8 cellular contexts compared by ENCODE assay signal in the genomic region with DNA sequence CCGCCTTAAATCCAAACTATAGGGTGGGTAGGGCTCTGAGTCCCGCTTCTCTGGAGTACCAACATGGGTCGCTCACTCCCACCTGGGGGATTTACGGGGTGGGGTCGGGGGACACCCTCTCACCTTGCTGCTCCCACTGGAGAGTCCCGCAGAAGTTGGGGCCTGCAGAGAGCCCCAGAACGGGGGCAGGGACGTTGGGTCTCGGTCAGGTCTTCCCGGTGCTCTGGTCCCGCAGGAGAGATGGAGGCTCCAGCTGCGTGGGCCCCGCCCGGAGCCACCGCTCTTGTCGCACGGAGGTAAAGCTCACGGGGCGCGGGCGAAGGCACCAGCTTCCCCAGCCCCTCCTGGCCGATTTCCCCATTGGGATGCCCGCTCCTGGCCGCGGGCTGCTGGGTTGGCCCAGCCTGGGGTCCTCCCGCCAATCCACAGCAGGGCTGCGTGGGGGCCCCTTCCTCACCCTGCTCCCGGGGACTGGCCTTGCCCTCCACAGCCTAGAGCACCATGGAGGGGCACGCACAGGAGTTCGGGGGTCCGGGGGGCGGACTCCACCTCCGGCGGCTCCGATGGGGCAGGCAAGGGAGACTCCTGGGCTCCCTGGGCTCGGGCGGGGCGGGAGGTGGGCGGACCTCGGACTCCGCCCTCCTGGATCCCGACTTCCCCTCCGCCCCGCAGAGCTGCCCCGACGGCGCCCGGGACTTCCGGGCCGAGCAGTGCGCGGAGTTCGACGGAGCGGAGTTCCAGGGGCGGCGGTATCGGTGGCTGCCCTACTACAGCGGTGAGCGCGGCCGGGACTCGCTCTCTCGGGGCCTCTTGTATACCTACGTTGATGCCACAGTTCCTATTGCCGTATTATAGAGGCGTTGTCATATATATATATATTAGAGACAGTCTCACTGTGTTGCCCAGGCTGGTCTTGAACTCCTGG. TPM values are rescaled to one million over a fixed set of nuclear protein-coding genes. Genes with fewer than 3 reads are reported as not detected.
A peak's percentile ranks its signal among the peaks of the same experiment; 100 is the strongest.
DNase-seq lines count a peak whose midpoint lies in the region; ATAC-seq lines count a peak whose summit lies in the region.

No MANE protein-coding gene starts in this region.

- peak overlapping the region; percentile 71 to 87 (median 80) for H3K4me3 Mint-ChIP-seq in CD8-positive, alpha-beta memory T cell

- no peaks in the 10 kb centered on the region for H3K36me3 ChIP-seq in CD8-positive, alpha-beta memory T cell (ENCODE audit: insufficient read depth, low read length)

- peaks cover 21 to 36% (median 32%) of the 10 kb centered on the region in 3 donors for H3K4me1 Mint-ChIP-seq in CD8-positive, alpha-beta memory T cell

- no peaks in the 10 kb centered on the region for H3K4me1 ChIP-seq in CD8-positive, alpha-beta memory T cell (ENCODE audit: insufficient read depth, low read length)

- ATAC-seq in GM21619 (IDR thresholded peaks at IDR 0.05; ENCODE audit: unreplicated experiment) (peak; percentile 60), GM19397 (IDR thresholded peaks at IDR 0.05; ENCODE audit: unreplicated experiment) (no peak), GM21526 (IDR thresholded peaks at IDR 0.05; ENCODE audit: low FRiP score, unreplicated experiment) (no peak)

- H3K9me3 Mint-ChIP-seq in CD8-positive, alpha-beta memory T cell: peaks cover 0 to 4% (median 0%) of the 10 kb centered on the region in 5 donors

- H3K27me3 ChIP-seq in CD8-positive, alpha-beta memory T cell (ENCODE audit: insufficient read depth, low read length, poor library complexity, severe bottlenecking): peaks cover 23% of the 10 kb centered on the region

- H3K36me3 Mint-ChIP-seq in CD8-positive, alpha-beta memory T cell: no peaks in the 10 kb centered on the region

- POLR2A ChIA-PET in CD8-positive, alpha-beta memory T cell (lab: Charles Lee): no interaction called here

- H3K27ac Mint-ChIP-seq in CD8-positive, alpha-beta memory T cell: peak overlapping the region in 1 of 8 donors; percentile 76

- peaks cover 37 to 45% of the 10 kb centered on the region in 2 donors for H3K27me3 Mint-ChIP-seq in CD8-positive, alpha-beta memory T cell

- no peak overlapping the region for H3K27ac ChIP-seq in CD8-positive, alpha-beta memory T cell (ENCODE audit: low read depth, low read length)

- CTCF ChIA-PET in CD8-positive, alpha-beta memory T cell (lab: Charles Lee): no interaction called here

- H3K4me3 ChIP-seq in CD8-positive, alpha-beta memory T cell (ENCODE audit: low read length): peak overlapping the region; percentile 41
- peak overlapping the region; percentile 70 for H3K4me3 ChIP-seq in skeletal muscle cell (ENCODE audit: low read depth, low read length)

- no peaks in the 10 kb centered on the region for H3K9me3 ChIP-seq in CD8-positive, alpha-beta memory T cell (ENCODE audit: low read length)

- DNase-seq in CD8-positive, alpha-beta memory T cell: peak; percentile 18 to 57 (median 32)
- peak; percentile 33 for DNase-seq in NCI-H526 treated with DMSO at 0.1 percent for 48 hours (lab: John Stamatoyannopoulos, UW)
- DNase-seq in activated T-cell treated with anti-CD3 and anti-CD28 coated beads, Interleukin-2, amount 50 U/mL, for 48 hours: peak; percentile 52 to 68
- peak; percentile 84 for DNase-seq in germinal center (ENCODE audit: low spot score)
- DNase-seq in skeletal muscle cell (ENCODE audit: low read depth): no peak

RNA-seq across cellular contexts. Expression of a gene that starts 8.4 kb away (rescaled TPM):
- total RNA-seq in CD8-positive, alpha-beta memory T cell: under 1 TPM; 0.18 to 0.31 TPM
- 0.23 TPM for polyA plus RNA-seq in CD8-positive, alpha-beta memory T cell
